Comparison of ENCODE assay signal across 1 cellular context in the genomic region with DNA sequence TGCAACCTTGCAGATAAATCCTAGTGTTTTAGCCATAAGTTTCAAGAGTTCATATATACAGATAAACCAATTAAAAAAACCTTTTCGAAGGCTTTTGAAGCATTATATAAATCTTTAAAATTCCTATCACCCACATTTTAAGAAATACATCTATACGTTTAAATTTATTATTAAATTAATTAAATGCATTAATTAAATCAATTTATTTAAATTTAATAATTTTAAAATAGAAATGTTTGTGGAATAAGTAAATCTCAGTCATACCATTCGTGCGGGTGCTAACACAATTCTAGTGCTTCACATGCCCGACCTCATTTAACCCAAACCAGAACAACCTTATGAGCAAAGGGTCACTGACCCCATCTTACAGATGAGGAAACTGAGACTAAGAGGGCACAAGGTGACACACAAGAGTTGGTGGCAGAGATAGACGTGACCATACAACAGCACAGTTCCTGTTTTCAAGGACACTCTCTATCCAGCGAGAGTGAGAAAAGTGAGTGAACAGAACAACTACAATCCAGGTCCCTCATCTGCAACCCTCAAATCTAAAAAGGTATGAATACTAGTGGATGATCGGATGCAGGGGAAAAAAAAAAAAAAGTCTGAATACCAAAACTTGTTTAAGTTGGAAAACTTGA.
A peak's percentile ranks its signal among the peaks of the same experiment; 100 is the strongest.
TF ChIP-seq lines count a peak whose summit lies in the region.

No MANE protein-coding gene starts in this region.

TF ChIP-seq in GM12878, 131 proteins besides CTCF, POLR2A, EP300 and RAD21:
- TF ChIP-seq IKZF2 (IDR thresholded peaks at IDR 0.05) (peak in 1 of 2 experiments; percentile 21; a peak in 1 of 4 replicates), NR2F1 (conservative IDR thresholded peaks at IDR 0.05) (peak; percentile 97), PML (IDR thresholded peaks at IDR 0.05; ENCODE audit: low read length) (no peak), SPI1 (IDR thresholded peaks at IDR 0.05; ENCODE audit: borderline replicate concordance, insufficient read depth, low read depth, low read length) (peak; percentile 88), EED (IDR thresholded peaks at IDR 0.05; ENCODE audit: low read depth) (0 out of 2 replicates have a peak, but pooled peaks have one; percentile 31), ZNF217 (IDR thresholded peaks at IDR 0.05) (0 out of 2 replicates have a peak, but pooled peaks have one; percentile 30), RB1 (IDR thresholded peaks at IDR 0.05; ENCODE audit: borderline replicate concordance) (no peak), MTA2 (IDR thresholded peaks at IDR 0.05; ENCODE audit: low read depth) (peak; percentile 32; the same call in 1 of the 2 replicates), BHLHE40 (IDR thresholded peaks at IDR 0.05; ENCODE audit: borderline replicate concordance in 1 of 2, low read depth in 2 of 2, low read length in 1 of 2) (peak in 1 of 2 experiments; percentile 56; a peak in 1 of 4 replicates), SKIL (IDR thresholded peaks at IDR 0.05; ENCODE audit: low read depth, poor library complexity, severe bottlenecking) (peak; percentile 27)
